In the genomic region with DNA sequence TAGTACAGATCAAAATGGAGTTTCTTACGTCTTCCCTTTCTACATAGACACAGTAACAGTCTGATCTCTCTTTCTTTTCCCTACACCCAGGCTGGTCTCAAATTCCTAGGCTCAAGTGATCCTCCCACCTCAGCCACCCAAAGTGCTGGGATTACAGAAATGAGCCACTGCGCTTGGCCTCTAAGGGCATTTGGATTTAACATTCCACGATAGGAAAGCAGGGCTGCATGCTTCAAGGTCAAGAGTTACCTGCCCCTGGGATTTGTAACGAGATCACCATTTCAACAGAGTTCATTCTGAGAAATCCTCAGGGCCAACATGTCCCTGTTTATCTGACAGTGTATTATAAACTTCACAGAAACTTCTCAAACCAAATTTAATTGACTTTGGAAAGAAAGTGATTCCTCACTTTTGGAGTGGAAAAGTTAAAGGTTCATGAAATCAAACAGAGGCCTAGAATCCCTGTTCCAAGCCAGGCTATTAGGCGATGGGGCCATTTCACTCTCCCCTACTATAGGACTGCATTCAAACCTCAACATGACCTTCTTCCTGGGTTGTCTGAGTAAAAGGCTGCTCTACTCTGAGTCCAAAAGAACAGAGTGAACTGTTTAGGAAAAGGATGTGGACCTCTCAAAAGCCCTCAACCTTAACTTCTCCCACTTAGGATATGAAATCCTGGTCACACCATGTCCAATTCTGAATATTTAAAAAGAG, we compare ENCODE assay signal across 22 cellular contexts. TPM values are rescaled to one million over a fixed set of nuclear protein-coding genes. Genes with fewer than 3 reads are reported as not detected.
"Had no signal": no experiment of that assay in that cellular context is flagged by ENCODE, and none has a peak within 500 bp of the region (broad histone marks: within the 10 kb centered on the region; RNA-seq: fewer than 3 reads in every experiment).

No MANE protein-coding gene starts in this region.

- H3K9me3 ChIP-seq: body of pancreas, ovary, spleen had no signal

- H3K9me3 Mint-ChIP-seq: activated T-helper 2 cell treated with anti-CD3 and anti-CD28 coated beads, Interferon-gamma antibody, Interleukin-2, Interleukin-4, amounts not matched to agents 10 μg/mL and 5 μg/mL and 100 μg/mL, durations not matched to agents 14 hours and 24 hours and 36 hours; effector memory CD8-positive, alpha-beta T cell had no signal

- ATAC-seq: body of pancreas; effector memory CD8-positive, alpha-beta T cell; left lobe of liver; stimulated activated naive B cell treated with anti-CD40 and anti-IgM and Interleukin-4, amounts not matched to agents 10 μg/mL and 1 μg/mL and 100 μg/mL, for 72 hours had no signal

- H3K27ac ChIP-seq: body of pancreas, ovary, spleen had no signal

- H3K27me3 Mint-ChIP-seq: activated T-cell treated with anti-CD3 and anti-CD28 coated beads, Interleukin-2, amount 50 U/mL, for 24 hours; effector memory CD8-positive, alpha-beta T cell; stimulated activated naive B cell treated with anti-CD40 and anti-IgM and Interleukin-4, amounts not matched to agents 10 μg/mL and 1 μg/mL and 100 μg/mL, for 72 hours had no signal

- DNase-seq: activated CD4-positive, alpha-beta T cell treated with anti-CD3 and anti-CD28 coated beads, Interleukin-2, amount 50 U/mL, for 48 hours; activated naive CD4-positive, alpha-beta T cell treated with Interleukin-2 at 50 U/mL for 16 hours; activated T-cell treated with anti-CD3 and anti-CD28 coated beads, Interleukin-2, amount 50 U/mL, for 24 hours; body of pancreas; caudate nucleus; effector memory CD8-positive, alpha-beta T cell; foreskin fibroblast; hippocampal formation; mammary epithelial cell; midbrain; spleen; stimulated activated CD4-positive, alpha-beta T cell treated with anti-CD3 and anti-CD28 coated beads, Interleukin-4, amount 100 ng/mL, for 4 hours; stimulated activated naive B cell treated with anti-CD40 and anti-IgM and Interleukin-4, amounts not matched to agents 10 μg/mL and 1 μg/mL and 100 μg/mL, for 72 hours; SW 1271 had no signal

- H3K27me3 ChIP-seq: body of pancreas, ovary had no signal

- H3K4me1 Mint-ChIP-seq: neural crest cell had no signal

- H3K4me1 ChIP-seq: body of pancreas had no signal

- H3K36me3 ChIP-seq: ovary, spleen had no signal

- H3K4me3 Mint-ChIP-seq: activated T-cell treated with anti-CD3 and anti-CD28 coated beads, Interleukin-2, amount 50 U/mL, for 24 hours; effector memory CD8-positive, alpha-beta T cell; neural crest cell; stimulated activated naive B cell treated with anti-CD40 and anti-IgM and Interleukin-4, amounts not matched to agents 10 μg/mL and 1 μg/mL and 100 μg/mL, for 72 hours had no signal

- H3K4me3 ChIP-seq: body of pancreas, ovary, spleen had no signal

- H3K27ac Mint-ChIP-seq: activated T-cell treated with anti-CD3 and anti-CD28 coated beads, Interleukin-2, amount 50 U/mL, for 24 hours; activated T-helper 2 cell treated with anti-CD3 and anti-CD28 coated beads, Interferon-gamma antibody, Interleukin-2, Interleukin-4, amounts not matched to agents 10 μg/mL and 5 μg/mL and 100 μg/mL, durations not matched to agents 14 hours and 24 hours and 36 hours; effector memory CD8-positive, alpha-beta T cell; stimulated activated naive B cell treated with anti-CD40 and anti-IgM and Interleukin-4, amounts not matched to agents 10 μg/mL and 1 μg/mL and 100 μg/mL, for 72 hours had no signal

RNA-seq across cellular contexts. Expression of a gene that starts 15.7 kb away (rescaled TPM):
- total RNA-seq: activated T-helper 2 cell treated with anti-CD3 and anti-CD28 coated beads, Interferon-gamma antibody, Interleukin-2, Interleukin-4, amounts not matched to agents 10 μg/mL and 5 μg/mL and 100 μg/mL, durations not matched to agents 14 hours and 24 hours and 36 hours; body of pancreas; dermis microvascular lymphatic vessel endothelial cell; glomerular endothelial cell; left lobe of liver; mammary epithelial cell; neural crest cell; ovary; spleen; T-helper 2 cell treated with Interferon-gamma antibody and Interleukin-4, amounts not matched to agents 100 ng/mL and 5 ng/mL, for 36 hours had no signal
- polyA plus RNA-seq: mammary epithelial cell, ovary, spleen, thymus had no signal

RNA-seq across cellular contexts. Expression of a gene that starts 34.8 kb away (rescaled TPM):
- total RNA-seq: body of pancreas, dermis microvascular lymphatic vessel endothelial cell, glomerular endothelial cell, left lobe of liver, mammary epithelial cell, neural crest cell had no signal
